1 cellular context compared by ENCODE assay signal in the genomic region with DNA sequence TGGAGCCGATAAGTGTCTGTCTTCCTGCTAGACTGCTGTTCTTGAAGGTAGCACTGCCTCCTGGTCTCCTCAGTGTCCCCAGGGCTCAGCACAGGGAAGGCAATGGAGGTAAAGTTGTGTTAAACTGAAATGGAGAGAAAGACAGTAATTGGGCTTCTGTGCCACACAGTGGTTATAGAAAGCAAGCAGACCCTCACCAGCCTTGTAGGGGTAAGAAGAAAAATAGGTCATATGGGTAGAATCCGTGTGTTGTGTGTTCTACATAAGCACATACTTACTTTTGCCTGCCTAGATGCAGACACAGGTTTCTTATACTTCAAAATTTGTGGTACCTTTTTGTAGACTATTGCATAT.
TF ChIP-seq lines count a peak whose summit lies in the region.

No MANE protein-coding gene starts in this region.

TF ChIP-seq in GM12878, 131 proteins besides CTCF, POLR2A, EP300 and RAD21:
- TF ChIP-seq, protein P1, sequence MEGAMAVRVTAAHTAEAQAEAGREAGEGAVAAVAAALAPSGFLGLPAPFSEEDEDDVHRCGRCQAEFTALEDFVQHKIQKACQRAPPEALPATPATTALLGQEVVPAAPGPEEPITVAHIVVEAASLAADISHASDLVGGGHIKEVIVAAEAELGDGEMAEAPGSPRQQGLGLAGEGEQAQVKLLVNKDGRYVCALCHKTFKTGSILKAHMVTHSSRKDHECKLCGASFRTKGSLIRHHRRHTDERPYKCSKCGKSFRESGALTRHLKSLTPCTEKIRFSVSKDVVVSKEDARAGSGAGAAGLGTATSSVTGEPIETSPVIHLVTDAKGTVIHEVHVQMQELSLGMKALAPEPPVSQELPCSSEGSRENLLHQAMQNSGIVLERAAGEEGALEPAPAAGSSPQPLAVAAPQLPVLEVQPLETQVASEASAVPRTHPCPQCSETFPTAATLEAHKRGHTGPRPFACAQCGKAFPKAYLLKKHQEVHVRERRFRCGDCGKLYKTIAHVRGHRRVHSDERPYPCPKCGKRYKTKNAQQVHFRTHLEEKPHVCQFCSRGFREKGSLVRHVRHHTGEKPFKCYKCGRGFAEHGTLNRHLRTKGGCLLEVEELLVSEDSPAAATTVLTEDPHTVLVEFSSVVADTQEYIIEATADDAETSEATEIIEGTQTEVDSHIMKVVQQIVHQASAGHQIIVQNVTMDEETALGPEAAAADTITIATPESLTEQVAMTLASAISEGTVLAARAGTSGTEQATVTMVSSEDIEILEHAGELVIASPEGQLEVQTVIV (IDR thresholded peaks at IDR 0.05; ENCODE audit: borderline replicate concordance, partially characterized antibody), result no peak
- TF ChIP-seq SREBF2 (IDR thresholded peaks at IDR 0.05; ENCODE audit: low read length) (no peak), POLR2AphosphoS5 (IDR thresholded peaks at IDR 0.05; ENCODE audit: low read length) (peak; percentile 40; the same call in 1 of the 2 replicates), FOS (IDR thresholded peaks at IDR 0.05; ENCODE audit: borderline replicate concordance, extremely low read depth, insufficient read length) (no peak), SUZ12 (IDR thresholded peaks at IDR 0.05; ENCODE audit: unreplicated experiment) (no peak), BACH1 (IDR thresholded peaks at IDR 0.05; ENCODE audit: borderline replicate concordance) (0 out of 2 replicates have a peak, but pooled peaks have one; percentile 0), TAF1 (IDR thresholded peaks at IDR 0.05; ENCODE audit: borderline replicate concordance, low read depth, low read length) (no peak), PAX8 (IDR thresholded peaks at IDR 0.05) (no peak), DPF2 (IDR thresholded peaks at IDR 0.05) (no peak), POLR2AphosphoS2 (IDR thresholded peaks at IDR 0.05; ENCODE audit: low read depth, low read length) (peak; percentile 81; the same call in 1 of the 2 replicates)
- TF ChIP-seq, protein P2, sequence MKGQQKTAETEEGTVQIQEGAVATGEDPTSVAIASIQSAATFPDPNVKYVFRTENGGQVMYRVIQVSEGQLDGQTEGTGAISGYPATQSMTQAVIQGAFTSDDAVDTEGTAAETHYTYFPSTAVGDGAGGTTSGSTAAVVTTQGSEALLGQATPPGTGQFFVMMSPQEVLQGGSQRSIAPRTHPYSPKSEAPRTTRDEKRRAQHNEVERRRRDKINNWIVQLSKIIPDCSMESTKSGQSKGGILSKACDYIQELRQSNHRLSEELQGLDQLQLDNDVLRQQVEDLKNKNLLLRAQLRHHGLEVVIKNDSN (IDR thresholded peaks at IDR 0.05; ENCODE audit: borderline replicate concordance, extremely low read length, insufficient read depth, low read depth, low read length), result no peak
- TF ChIP-seq, protein P3, sequence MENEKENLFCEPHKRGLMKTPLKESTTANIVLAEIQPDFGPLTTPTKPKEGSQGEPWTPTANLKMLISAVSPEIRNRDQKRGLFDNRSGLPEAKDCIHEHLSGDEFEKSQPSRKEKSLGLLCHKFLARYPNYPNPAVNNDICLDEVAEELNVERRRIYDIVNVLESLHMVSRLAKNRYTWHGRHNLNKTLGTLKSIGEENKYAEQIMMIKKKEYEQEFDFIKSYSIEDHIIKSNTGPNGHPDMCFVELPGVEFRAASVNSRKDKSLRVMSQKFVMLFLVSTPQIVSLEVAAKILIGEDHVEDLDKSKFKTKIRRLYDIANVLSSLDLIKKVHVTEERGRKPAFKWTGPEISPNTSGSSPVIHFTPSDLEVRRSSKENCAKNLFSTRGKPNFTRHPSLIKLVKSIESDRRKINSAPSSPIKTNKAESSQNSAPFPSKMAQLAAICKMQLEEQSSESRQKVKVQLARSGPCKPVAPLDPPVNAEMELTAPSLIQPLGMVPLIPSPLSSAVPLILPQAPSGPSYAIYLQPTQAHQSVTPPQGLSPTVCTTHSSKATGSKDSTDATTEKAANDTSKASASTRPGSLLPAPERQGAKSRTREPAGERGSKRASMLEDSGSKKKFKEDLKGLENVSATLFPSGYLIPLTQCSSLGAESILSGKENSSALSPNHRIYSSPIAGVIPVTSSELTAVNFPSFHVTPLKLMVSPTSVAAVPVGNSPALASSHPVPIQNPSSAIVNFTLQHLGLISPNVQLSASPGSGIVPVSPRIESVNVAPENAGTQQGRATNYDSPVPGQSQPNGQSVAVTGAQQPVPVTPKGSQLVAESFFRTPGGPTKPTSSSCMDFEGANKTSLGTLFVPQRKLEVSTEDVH (IDR thresholded peaks at IDR 0.05; ENCODE audit: low read depth, partially characterized antibody), result no peak
- TF ChIP-seq, protein P4, sequence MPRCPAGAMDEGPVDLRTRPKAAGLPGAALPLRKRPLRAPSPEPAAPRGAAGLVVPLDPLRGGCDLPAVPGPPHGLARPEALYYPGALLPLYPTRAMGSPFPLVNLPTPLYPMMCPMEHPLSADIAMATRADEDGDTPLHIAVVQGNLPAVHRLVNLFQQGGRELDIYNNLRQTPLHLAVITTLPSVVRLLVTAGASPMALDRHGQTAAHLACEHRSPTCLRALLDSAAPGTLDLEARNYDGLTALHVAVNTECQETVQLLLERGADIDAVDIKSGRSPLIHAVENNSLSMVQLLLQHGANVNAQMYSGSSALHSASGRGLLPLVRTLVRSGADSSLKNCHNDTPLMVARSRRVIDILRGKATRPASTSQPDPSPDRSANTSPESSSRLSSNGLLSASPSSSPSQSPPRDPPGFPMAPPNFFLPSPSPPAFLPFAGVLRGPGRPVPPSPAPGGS (IDR thresholded peaks at IDR 0.05; ENCODE audit: borderline replicate concordance, insufficient read depth, low read depth, low read length, poor library complexity, severe bottlenecking), result peak; percentile 49
